In the genomic region with DNA sequence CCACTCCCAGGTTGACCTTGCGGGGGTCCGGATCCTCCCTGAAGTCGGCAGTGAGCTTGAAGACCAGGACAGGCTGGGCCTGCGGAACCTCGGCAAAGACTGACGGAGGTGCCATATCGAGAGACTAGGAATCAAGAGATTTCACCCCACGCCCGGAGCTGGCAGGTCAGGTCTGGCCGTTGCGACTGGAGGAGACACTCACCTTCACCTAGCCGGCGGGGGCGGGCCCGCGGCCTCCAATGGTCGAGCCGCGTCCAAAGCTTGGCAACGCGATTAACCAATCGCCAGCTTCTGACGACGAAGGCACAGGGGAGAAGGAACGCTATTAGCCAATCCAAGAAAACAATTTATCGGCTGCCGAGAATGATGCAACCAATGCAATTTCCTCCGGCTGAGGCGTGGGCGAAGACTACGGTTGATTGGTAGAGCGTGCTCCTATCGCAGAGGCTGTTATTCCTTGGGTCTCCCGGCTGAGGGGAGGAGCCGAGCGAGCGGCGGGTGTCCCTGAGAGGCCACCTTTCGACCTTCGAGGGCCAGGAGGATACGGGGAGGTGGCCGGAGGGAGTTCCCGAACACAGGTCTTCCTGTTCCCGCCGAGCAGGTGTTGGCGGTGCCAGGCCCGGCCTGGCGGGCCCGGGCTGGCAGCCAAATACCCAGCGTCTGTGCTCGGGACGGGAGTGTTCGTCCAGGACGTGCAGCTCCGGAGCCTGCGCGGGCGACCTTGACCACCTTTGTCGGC, we compare ENCODE assay signal across 1 cellular context.
A peak's percentile ranks its signal among the peaks of the same experiment; 100 is the strongest.
TF ChIP-seq lines count a peak whose summit lies in the region.

Gene GOT1 (minus strand): TSS at position 174 of the 739 bp plus-strand sequence. CDS start 59 bp downstream, at position 115.

TF ChIP-seq in HepG2, 621 proteins besides CTCF, POLR2A, EP300 and RAD21 (continued from another document and continues in another):
- 0 out of 2 replicates have a peak, but pooled peaks have one; percentile 25 for TF ChIP-seq ARID5B (CRISPR knock-in tag; IDR thresholded peaks at IDR 0.05)
- peak; percentile 98 for TF ChIP-seq ZMYM4 (CRISPR knock-in tag; IDR thresholded peaks at IDR 0.05)
- TF ChIP-seq ZNF20 (CRISPR knock-in tag; IDR thresholded peaks at IDR 0.05) = no peak
- no peak for TF ChIP-seq DPF2 (CRISPR knock-in tag; IDR thresholded peaks at IDR 0.05; ENCODE audit: borderline replicate concordance, low read depth)
- TF ChIP-seq, protein P1, sequence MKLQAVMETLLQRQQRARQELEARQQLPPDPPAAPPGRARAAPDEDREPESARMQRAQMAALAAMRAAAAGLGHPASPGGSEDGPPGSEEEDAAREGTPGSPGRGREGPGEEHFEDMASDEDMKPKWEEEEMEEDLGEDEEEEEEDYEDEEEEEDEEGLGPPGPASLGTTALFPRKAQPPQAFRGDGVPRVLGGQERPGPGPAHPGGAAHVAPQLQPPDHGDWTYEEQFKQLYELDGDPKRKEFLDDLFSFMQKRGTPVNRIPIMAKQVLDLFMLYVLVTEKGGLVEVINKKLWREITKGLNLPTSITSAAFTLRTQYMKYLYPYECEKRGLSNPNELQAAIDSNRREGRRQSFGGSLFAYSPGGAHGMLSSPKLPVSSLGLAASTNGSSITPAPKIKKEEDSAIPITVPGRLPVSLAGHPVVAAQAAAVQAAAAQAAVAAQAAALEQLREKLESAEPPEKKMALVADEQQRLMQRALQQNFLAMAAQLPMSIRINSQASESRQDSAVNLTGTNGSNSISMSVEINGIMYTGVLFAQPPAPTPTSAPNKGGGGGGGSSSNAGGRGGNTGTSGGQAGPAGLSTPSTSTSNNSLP (IDR thresholded peaks at IDR 0.05; ENCODE audit: low read depth, low read length) = peak; percentile 71
- peak; percentile 42 for TF ChIP-seq RARA (CRISPR knock-in tag; IDR thresholded peaks at IDR 0.05)
- TF ChIP-seq, protein P2, sequence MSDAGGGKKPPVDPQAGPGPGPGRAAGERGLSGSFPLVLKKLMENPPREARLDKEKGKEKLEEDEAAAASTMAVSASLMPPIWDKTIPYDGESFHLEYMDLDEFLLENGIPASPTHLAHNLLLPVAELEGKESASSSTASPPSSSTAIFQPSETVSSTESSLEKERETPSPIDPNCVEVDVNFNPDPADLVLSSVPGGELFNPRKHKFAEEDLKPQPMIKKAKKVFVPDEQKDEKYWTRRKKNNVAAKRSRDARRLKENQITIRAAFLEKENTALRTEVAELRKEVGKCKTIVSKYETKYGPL (CRISPR knock-in tag; IDR thresholded peaks at IDR 0.05) = no peak
- TF ChIP-seq RARG (CRISPR knock-in tag; IDR thresholded peaks at IDR 0.05; ENCODE audit: low read depth) = no peak
- 0 out of 2 replicates have a peak, but pooled peaks have one; percentile 65 for TF ChIP-seq ZNF746 (CRISPR knock-in tag; IDR thresholded peaks at IDR 0.05)
- TF ChIP-seq ZNF678 (CRISPR knock-in tag; IDR thresholded peaks at IDR 0.05) = 0 out of 2 replicates have a peak, but pooled peaks have one; percentile 5
- TF ChIP-seq ZFP91 (CRISPR knock-in tag; IDR thresholded peaks at IDR 0.05; ENCODE audit: borderline replicate concordance) = peak; percentile 48
- peak; percentile 71 for TF ChIP-seq CCDC6 (CRISPR knock-in tag; IDR thresholded peaks at IDR 0.05)
- no peak; the same call in 1 of the 2 replicates for TF ChIP-seq ZNF572 (CRISPR knock-in tag; IDR thresholded peaks at IDR 0.05)
- TF ChIP-seq JARID2 (CRISPR knock-in tag; IDR thresholded peaks at IDR 0.05; ENCODE audit: insufficient replicate concordance) = no peak
- TF ChIP-seq AFF4 (CRISPR knock-in tag; IDR thresholded peaks at IDR 0.05) = 0 out of 2 replicates have a peak, but pooled peaks have one; percentile 70
- TF ChIP-seq YEATS4 (CRISPR knock-in tag; IDR thresholded peaks at IDR 0.05; ENCODE audit: borderline replicate concordance) = no peak; the same call in 1 of the 2 replicates
- no peak for TF ChIP-seq MTERF4 (CRISPR knock-in tag; IDR thresholded peaks at IDR 0.05)
- TF ChIP-seq HNRNPK (IDR thresholded peaks at IDR 0.05; ENCODE audit: low read depth, low read length, poor library complexity, severe bottlenecking) = no peak
- TF ChIP-seq FOSL1 (CRISPR knock-in tag; IDR thresholded peaks at IDR 0.05; ENCODE audit: borderline replicate concordance) = no peak
- no peak for TF ChIP-seq ZSCAN21 (CRISPR knock-in tag; IDR thresholded peaks at IDR 0.05; ENCODE audit: borderline replicate concordance)
- TF ChIP-seq NR0B2 (CRISPR knock-in tag; IDR thresholded peaks at IDR 0.05) = peak; percentile 43; the same call in 1 of the 2 replicates
- TF ChIP-seq ZBTB34 (CRISPR knock-in tag; IDR thresholded peaks at IDR 0.05) = 0 out of 2 replicates have a peak, but pooled peaks have one; percentile 40
- TF ChIP-seq SAFB2 (CRISPR knock-in tag; IDR thresholded peaks at IDR 0.05; ENCODE audit: borderline replicate concordance, low read depth) = peak; percentile 49; the same call in 1 of the 2 replicates
- no peak for TF ChIP-seq THAP9 (CRISPR knock-in tag; IDR thresholded peaks at IDR 0.05; ENCODE audit: borderline replicate concordance)
- TF ChIP-seq RFX1 (IDR thresholded peaks at IDR 0.05) = peak; percentile 50; the same call in 1 of the 2 replicates
- TF ChIP-seq EHMT2 (IDR thresholded peaks at IDR 0.05; ENCODE audit: borderline replicate concordance, low read depth, low read length) = no peak; the same call in 1 of the 2 replicates
- no peak for TF ChIP-seq PRPF4 (IDR thresholded peaks at IDR 0.05; ENCODE audit: low read depth, low read length, poor library complexity, severe bottlenecking)
- peak; percentile 83 for TF ChIP-seq ASH2L (IDR thresholded peaks at IDR 0.05; ENCODE audit: insufficient read length, low read depth, low read length)
- TF ChIP-seq THAP11 (CRISPR knock-in tag; IDR thresholded peaks at IDR 0.05) = peak; percentile 85
- no peak for TF ChIP-seq TCF7L2 (IDR thresholded peaks at IDR 0.05; ENCODE audit: low read depth, low read length)
- TF ChIP-seq MAF1 (CRISPR knock-in tag; IDR thresholded peaks at IDR 0.05; ENCODE audit: borderline replicate concordance) = no peak
- TF ChIP-seq SIN3A (IDR thresholded peaks at IDR 0.05; ENCODE audit: borderline replicate concordance, low read depth, low read length) = peak; percentile 49; the same call in 1 of the 2 replicates
- TF ChIP-seq, protein P3, sequence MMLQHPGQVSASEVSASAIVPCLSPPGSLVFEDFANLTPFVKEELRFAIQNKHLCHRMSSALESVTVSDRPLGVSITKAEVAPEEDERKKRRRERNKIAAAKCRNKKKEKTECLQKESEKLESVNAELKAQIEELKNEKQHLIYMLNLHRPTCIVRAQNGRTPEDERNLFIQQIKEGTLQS (CRISPR knock-in tag; IDR thresholded peaks at IDR 0.05) = peak; percentile 73; the same call in 1 of the 2 replicates
